8 cellular contexts compared by ENCODE assay signal in genomic region chr1:156498447-156499193, GRCh38. TPM values are rescaled to one million over a fixed set of nuclear protein-coding genes. Genes with fewer than 3 reads are reported as not detected.
A peak's percentile ranks its signal among the peaks of the same experiment; 100 is the strongest.
DNase-seq lines count a peak whose midpoint lies in the region; TF ChIP-seq lines count a peak whose summit lies in the region.

No MANE protein-coding gene starts in this region.

- H3K4me3 Mint-ChIP-seq in T-helper 1 cell treated with Interleukin-12 subunit alpha and Interleukin-12 subunit beta and Interleukin-4 antibody, amounts not matched to agents 30 μg/mL and 1 μg/mL, for 36 hours, result peak overlapping the region; percentile 83
- peak overlapping the region; percentile 92 for H3K4me3 Mint-ChIP-seq in activated CD4-positive, alpha-beta memory T cell treated with anti-CD3 and anti-CD28 coated beads for 36 hours

- POLR2A ChIA-PET in activated CD4-positive, alpha-beta memory T cell treated with anti-CD3 and anti-CD28 coated beads for 36 hours (lab: Charles Lee), result interaction anchor here (0.9 to 7.8 kb wide), 4 partner anchors 8 to 41 kb away, joined by 3 to 103 read pairs (median 6); no protein-coding TSS in a partner anchor

- intact Hi-C loops in activated CD4-positive, alpha-beta memory T cell treated with anti-CD3 and anti-CD28 coated beads for 36 hours (cut with micrococcal nuclease), result no loop called here

- no peak for TF ChIP-seq CTCF in cardiac muscle cell (IDR thresholded peaks at IDR 0.05; ENCODE audit: low read depth, low read length)

- no peak overlapping the region for H3K9ac ChIP-seq in rectal smooth muscle tissue (ENCODE audit: low read length)

- DNase-seq in T-helper 1 cell (no peak), cardiac muscle cell (ENCODE audit: low read depth in 1 of 2, low spot score in 1 of 2) (peak; percentile 57 to 66), hippocampal formation (lab: John Stamatoyannopoulos, UW) (no peak), GM19240 (ENCODE audit: insufficient read length, low spot score) (no peak), NCI-H187 treated with DMSO at 0.1 percent for 48 hours (lab: John Stamatoyannopoulos, UW) (no peak)
- DNase-seq in activated CD4-positive, alpha-beta memory T cell treated with anti-CD3 and anti-CD28 coated beads for 36 hours, result peak; percentile 9

- peaks cover 66% of the 10 kb centered on the region for H3K4me1 Mint-ChIP-seq in T-helper 1 cell treated with Interleukin-12 subunit alpha and Interleukin-12 subunit beta and Interleukin-4 antibody, amounts not matched to agents 30 μg/mL and 1 μg/mL, for 36 hours (ENCODE audit: low read depth)
- H3K4me1 Mint-ChIP-seq in activated CD4-positive, alpha-beta memory T cell treated with anti-CD3 and anti-CD28 coated beads for 36 hours (ENCODE audit: low read depth), result peaks cover 74% of the 10 kb centered on the region

- H3K4me3 ChIP-seq in cardiac muscle cell (peak overlapping the region; percentile 95), rectal smooth muscle tissue (ENCODE audit: low read length) (peak overlapping the region; percentile 97)

- H3K9me3 Mint-ChIP-seq in T-helper 1 cell treated with Interleukin-12 subunit alpha and Interleukin-12 subunit beta and Interleukin-4 antibody, amounts not matched to agents 30 μg/mL and 1 μg/mL, for 36 hours, result no peaks in the 10 kb centered on the region
- no peaks in the 10 kb centered on the region for H3K9me3 Mint-ChIP-seq in activated CD4-positive, alpha-beta memory T cell treated with anti-CD3 and anti-CD28 coated beads for 36 hours

- H3K36me3 Mint-ChIP-seq in T-helper 1 cell treated with Interleukin-12 subunit alpha and Interleukin-12 subunit beta and Interleukin-4 antibody, amounts not matched to agents 30 μg/mL and 1 μg/mL, for 36 hours (ENCODE audit: low read depth), result peaks cover 25% of the 10 kb centered on the region
- H3K36me3 Mint-ChIP-seq in activated CD4-positive, alpha-beta memory T cell treated with anti-CD3 and anti-CD28 coated beads for 36 hours, result no peaks in the 10 kb centered on the region

- CTCF ChIA-PET in activated CD4-positive, alpha-beta memory T cell treated with anti-CD3 and anti-CD28 coated beads for 36 hours (lab: Charles Lee), result interaction anchor here (0.6 to 11.4 kb wide), 4 partner anchors 9 to 113 kb away, joined by 3 to 180 read pairs (median 6); no protein-coding TSS in a partner anchor

- no peaks in the 10 kb centered on the region for H3K36me3 ChIP-seq in cardiac muscle cell
- peaks cover 5% of the 10 kb centered on the region for H3K36me3 ChIP-seq in rectal smooth muscle tissue (ENCODE audit: control insufficient read depth, insufficient read depth, low read length)

- peak overlapping the region; percentile 52 for H3K27ac Mint-ChIP-seq in T-helper 1 cell treated with Interleukin-12 subunit alpha and Interleukin-12 subunit beta and Interleukin-4 antibody, amounts not matched to agents 30 μg/mL and 1 μg/mL, for 36 hours
- peak overlapping the region; percentile 65 for H3K27ac Mint-ChIP-seq in activated CD4-positive, alpha-beta memory T cell treated with anti-CD3 and anti-CD28 coated beads for 36 hours

- peak overlapping the region; percentile 99 for H3K27ac ChIP-seq in cardiac muscle cell
- H3K27ac ChIP-seq in rectal smooth muscle tissue (ENCODE audit: low read depth, low read length), result peak overlapping the region; percentile 100

- no peaks in the 10 kb centered on the region for H3K27me3 Mint-ChIP-seq in T-helper 1 cell treated with Interleukin-12 subunit alpha and Interleukin-12 subunit beta and Interleukin-4 antibody, amounts not matched to agents 30 μg/mL and 1 μg/mL, for 36 hours (ENCODE audit: low read depth)
- H3K27me3 Mint-ChIP-seq in activated CD4-positive, alpha-beta memory T cell treated with anti-CD3 and anti-CD28 coated beads for 36 hours, result no peaks in the 10 kb centered on the region

- H3K4me1 ChIP-seq in cardiac muscle cell (ENCODE audit: low read depth), result peaks cover 71% of the 10 kb centered on the region
- H3K4me1 ChIP-seq in rectal smooth muscle tissue (ENCODE audit: control insufficient read depth, insufficient read depth, low read length), result peaks cover 63% of the 10 kb centered on the region

- no peaks in the 10 kb centered on the region for H3K27me3 ChIP-seq in cardiac muscle cell
- no peaks in the 10 kb centered on the region for H3K27me3 ChIP-seq in rectal smooth muscle tissue (ENCODE audit: control insufficient read depth, insufficient read depth, low read length)

- H3K9me3 ChIP-seq in cardiac muscle cell (ENCODE audit: low read depth), result no peaks in the 10 kb centered on the region

RNA-seq across cellular contexts. Expression of gene MEF2D, which starts 2.0 kb away (rescaled TPM):
- total RNA-seq in activated CD4-positive, alpha-beta memory T cell treated with anti-CD3 and anti-CD28 coated beads for 36 hours, result 10 to 100 TPM; 35.9 to 39.7 TPM
- total RNA-seq in cardiac muscle cell, result 35.9 and 64.6 TPM in 2 replicates
- polyA plus RNA-seq in cardiac muscle cell, result 35.1 and 52.1 TPM in 2 replicates

Comparison
In these comparisons a context has a peak if more than half of its experiments do, and no peak if none do; other contexts are left out.
1. DNase-seq: peak in activated CD4-positive, alpha-beta memory T cell treated with anti-CD3 and anti-CD28 coated beads for 36 hours (single experiment) and cardiac muscle cell (2 of 2); none in T-helper 1 cell (0 of 5), hippocampal formation (0 of 2), GM19240 (single experiment) and NCI-H187 treated with DMSO at 0.1 percent for 48 hours (single experiment).